In the genomic region with DNA sequence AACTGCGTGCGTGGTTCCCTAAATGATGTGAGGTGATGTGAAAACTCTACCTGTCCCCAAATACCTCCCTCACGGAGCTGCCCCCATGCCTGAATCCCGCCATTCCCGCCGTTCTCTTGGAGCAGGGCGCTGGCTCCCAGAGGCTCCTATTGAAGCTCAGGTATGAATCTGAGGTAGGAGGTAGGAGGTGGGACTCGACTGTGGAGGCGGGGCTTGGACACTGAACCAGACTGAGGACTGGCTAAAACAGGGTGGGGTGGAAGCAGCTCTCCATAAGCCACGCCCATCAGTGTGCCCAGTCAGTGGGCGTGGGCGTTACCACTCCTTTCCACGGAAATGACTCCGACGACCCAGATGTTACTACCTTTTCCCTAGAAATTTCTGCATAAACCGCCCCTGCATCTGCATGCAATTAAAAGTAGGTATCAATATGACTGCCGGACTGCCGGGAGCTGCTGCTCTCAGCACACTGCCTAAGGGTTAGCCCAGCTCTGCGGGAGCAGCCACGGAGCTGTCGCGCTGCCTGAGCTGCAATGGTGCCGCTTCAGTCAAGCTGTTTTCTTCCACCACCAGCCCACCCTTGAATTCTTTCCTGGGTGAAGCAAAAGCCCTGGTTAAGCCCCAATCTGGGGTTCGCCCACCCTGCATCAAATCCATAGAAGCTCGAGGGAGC, we compare ENCODE assay signal across 13 cellular contexts. TPM values are rescaled to one million over a fixed set of nuclear protein-coding genes. Genes with fewer than 3 reads are reported as not detected.
DNase-seq lines count a peak whose midpoint lies in the region; ATAC-seq and TF ChIP-seq lines count a peak whose summit lies in the region.
"Had no signal": no experiment of that assay in that cellular context is flagged by ENCODE, and none has a peak within 500 bp of the region (broad histone marks: within the 10 kb centered on the region; RNA-seq: fewer than 3 reads in every experiment).

No MANE protein-coding gene starts in this region.

- no peaks in the 10 kb centered on the region for H3K9me3 Mint-ChIP-seq in activated CD4-positive, alpha-beta memory T cell treated with anti-CD3 and anti-CD28 coated beads for 36 hours
- no peaks in the 10 kb centered on the region for H3K9me3 Mint-ChIP-seq in activated CD4-positive, alpha-beta memory T cell treated with anti-CD3 and anti-CD28 coated beads, Interleukin-2, amount 10 ng/mL, durations not matched to agents 7 days and 5 days
- H3K9me3 Mint-ChIP-seq in activated CD4-positive, alpha-beta T cell treated with anti-CD3 and anti-CD28 coated beads for 36 hours (ENCODE audit: low read depth): no peaks in the 10 kb centered on the region

- ATAC-seq in left ventricle myocardium superior: peak; percentile 54
- ATAC-seq in activated CD4-positive, alpha-beta T cell treated with anti-CD3 and anti-CD28 coated beads for 36 hours: no peak

- WGBS in tibial nerve, 2 donors: 70 to 87% methylated on average over 24 to 25 of the region's 25 CpGs

- TF ChIP-seq POLR2A in tibial nerve (IDR thresholded peaks at IDR 0.05) (no peak), uterus (IDR thresholded peaks at IDR 0.05) (no peak)

- CTCF ChIA-PET in activated CD4-positive, alpha-beta memory T cell treated with anti-CD3 and anti-CD28 coated beads for 36 hours (lab: Charles Lee): interaction anchor here (0.6 kb wide), 1 partner anchor 141 kb away, joined by 3 read pairs; no protein-coding TSS in a partner anchor
- CTCF ChIA-PET in activated CD4-positive, alpha-beta memory T cell treated with anti-CD3 and anti-CD28 coated beads, Interleukin-2, amount 10 ng/mL, durations not matched to agents 7 days and 5 days (lab: Charles Lee): no interaction called here
- CTCF ChIA-PET in activated CD4-positive, alpha-beta T cell treated with anti-CD3 and anti-CD28 coated beads for 36 hours (lab: Charles Lee): no interaction called here

- no peaks in the 10 kb centered on the region for H3K4me1 ChIP-seq in tibial nerve
- H3K4me1 ChIP-seq in uterus: no peaks in the 10 kb centered on the region
- H3K4me1 ChIP-seq: thyroid gland had no signal

- TF ChIP-seq CTCF in tibial nerve (IDR thresholded peaks at IDR 0.05): no peak
- no peak for TF ChIP-seq CTCF in uterus (IDR thresholded peaks at IDR 0.05)

- no peak overlapping the region for H3K27ac Mint-ChIP-seq in activated CD4-positive, alpha-beta memory T cell treated with anti-CD3 and anti-CD28 coated beads for 36 hours
- no peak overlapping the region for H3K27ac Mint-ChIP-seq in activated CD4-positive, alpha-beta memory T cell treated with anti-CD3 and anti-CD28 coated beads, Interleukin-2, amount 10 ng/mL, durations not matched to agents 7 days and 5 days
- no peak overlapping the region for H3K27ac Mint-ChIP-seq in activated CD4-positive, alpha-beta T cell treated with anti-CD3 and anti-CD28 coated beads for 36 hours

- no peaks in the 10 kb centered on the region for H3K36me3 ChIP-seq in tibial nerve
- no peaks in the 10 kb centered on the region for H3K36me3 ChIP-seq in uterus
- H3K36me3 ChIP-seq: thyroid gland had no signal

- H3K36me3 Mint-ChIP-seq in activated CD4-positive, alpha-beta memory T cell treated with anti-CD3 and anti-CD28 coated beads for 36 hours: no peaks in the 10 kb centered on the region
- H3K36me3 Mint-ChIP-seq in activated CD4-positive, alpha-beta memory T cell treated with anti-CD3 and anti-CD28 coated beads, Interleukin-2, amount 10 ng/mL, durations not matched to agents 7 days and 5 days (ENCODE audit: low read depth): no peaks in the 10 kb centered on the region
- no peaks in the 10 kb centered on the region for H3K36me3 Mint-ChIP-seq in activated CD4-positive, alpha-beta T cell treated with anti-CD3 and anti-CD28 coated beads for 36 hours (ENCODE audit: low read depth)

- DNase-seq in activated CD4-positive, alpha-beta memory T cell treated with anti-CD3 and anti-CD28 coated beads for 36 hours: peak; percentile 13
- DNase-seq in activated CD4-positive, alpha-beta memory T cell treated with anti-CD3 and anti-CD28 coated beads, Interleukin-2, amount 10 ng/mL, durations not matched to agents 7 days and 5 days: no peak
- peak; percentile 52 for DNase-seq in NCI-H774 (lab: John Stamatoyannopoulos, UW)
- DNase-seq in left ventricle myocardium superior: no peak
- peak; percentile 16 to 33 for DNase-seq in tibial nerve (ENCODE audit: low spot score in 2 of 2)
- DNase-seq in activated CD4-positive, alpha-beta T cell treated with anti-CD3 and anti-CD28 coated beads for 36 hours: no peak
- no peak for DNase-seq in uterus
- no peak for DNase-seq in NCI-H524 (lab: John Stamatoyannopoulos, UW)
- DNase-seq: activated CD4-positive, CD25-positive, alpha-beta regulatory T cell; AML-193; NCI-H446 treated with DMSO at 0.1 percent for 48 hours; SIG-M5; thyroid gland had no signal

- TF ChIP-seq EP300 in tibial nerve (IDR thresholded peaks at IDR 0.05): no peak

- H3K4me3 Mint-ChIP-seq in activated CD4-positive, alpha-beta memory T cell treated with anti-CD3 and anti-CD28 coated beads for 36 hours: no peak overlapping the region
- H3K4me3 Mint-ChIP-seq in activated CD4-positive, alpha-beta memory T cell treated with anti-CD3 and anti-CD28 coated beads, Interleukin-2, amount 10 ng/mL, durations not matched to agents 7 days and 5 days: no peak overlapping the region
- H3K4me3 Mint-ChIP-seq in activated CD4-positive, alpha-beta T cell treated with anti-CD3 and anti-CD28 coated beads for 36 hours: no peak overlapping the region

- intact Hi-C loops in activated CD4-positive, alpha-beta memory T cell treated with anti-CD3 and anti-CD28 coated beads for 36 hours (cut with micrococcal nuclease): no loop called here
- intact Hi-C loops in left ventricle myocardium superior (cut with micrococcal nuclease): no loop called here
- intact Hi-C loops in activated CD4-positive, alpha-beta T cell treated with anti-CD3 and anti-CD28 coated beads for 36 hours (cut with DNase I, micrococcal nuclease): no loop called here
- intact Hi-C loops in uterus (cut with DNase I; ENCODE audit: low total_unique reads): no loop called here

- H3K27me3 Mint-ChIP-seq in activated CD4-positive, alpha-beta memory T cell treated with anti-CD3 and anti-CD28 coated beads for 36 hours: peaks cover 4% of the 10 kb centered on the region
- H3K27me3 Mint-ChIP-seq in activated CD4-positive, alpha-beta memory T cell treated with anti-CD3 and anti-CD28 coated beads, Interleukin-2, amount 10 ng/mL, durations not matched to agents 7 days and 5 days: peaks cover 6% of the 10 kb centered on the region
- peaks cover 6% of the 10 kb centered on the region for H3K27me3 Mint-ChIP-seq in activated CD4-positive, alpha-beta T cell treated with anti-CD3 and anti-CD28 coated beads for 36 hours

- H3K27ac ChIP-seq in tibial nerve (no peak overlapping the region), uterus (no peak overlapping the region)
- H3K27ac ChIP-seq: thyroid gland had no signal

- no peaks in the 10 kb centered on the region for H3K27me3 ChIP-seq in tibial nerve
- no peaks in the 10 kb centered on the region for H3K27me3 ChIP-seq in uterus
- H3K27me3 ChIP-seq: thyroid gland had no signal

- H3K4me3 ChIP-seq in tibial nerve: peak overlapping the region in 2 of 4 donors; percentile 3 to 39
- no peak overlapping the region for H3K4me3 ChIP-seq in uterus
- H3K4me3 ChIP-seq: thyroid gland had no signal

- POLR2A ChIA-PET in activated CD4-positive, alpha-beta memory T cell treated with anti-CD3 and anti-CD28 coated beads for 36 hours (lab: Charles Lee): no interaction called here
- POLR2A ChIA-PET in activated CD4-positive, alpha-beta memory T cell treated with anti-CD3 and anti-CD28 coated beads, Interleukin-2, amount 10 ng/mL, durations not matched to agents 7 days and 5 days (lab: Charles Lee): no interaction called here
- POLR2A ChIA-PET in activated CD4-positive, alpha-beta T cell treated with anti-CD3 and anti-CD28 coated beads for 36 hours (lab: Charles Lee): no interaction called here

- H3K9me3 ChIP-seq in tibial nerve: no peaks in the 10 kb centered on the region
- H3K9me3 ChIP-seq in uterus: no peaks in the 10 kb centered on the region
- H3K9me3 ChIP-seq: thyroid gland had no signal

- no peaks in the 10 kb centered on the region for H3K4me1 Mint-ChIP-seq in activated CD4-positive, alpha-beta memory T cell treated with anti-CD3 and anti-CD28 coated beads for 36 hours (ENCODE audit: low read depth)
- H3K4me1 Mint-ChIP-seq in activated CD4-positive, alpha-beta memory T cell treated with anti-CD3 and anti-CD28 coated beads, Interleukin-2, amount 10 ng/mL, durations not matched to agents 7 days and 5 days: no peaks in the 10 kb centered on the region
- H3K4me1 Mint-ChIP-seq in activated CD4-positive, alpha-beta T cell treated with anti-CD3 and anti-CD28 coated beads for 36 hours: no peaks in the 10 kb centered on the region

RNA-seq across cellular contexts. Expression of gene FOXL1, which starts 41.0 kb away (rescaled TPM):
- total RNA-seq in activated CD4-positive, alpha-beta memory T cell treated with anti-CD3 and anti-CD28 coated beads for 36 hours: not detected
- not detected for total RNA-seq in activated CD4-positive, alpha-beta memory T cell treated with anti-CD3 and anti-CD28 coated beads, Interleukin-2, amount 10 ng/mL, durations not matched to agents 7 days and 5 days
- total RNA-seq in left ventricle myocardium superior: 0.32 TPM
- total RNA-seq in tibial nerve: 10 to 100 TPM in 1 of 4 donors, 1 to 10 TPM in 3; 6.9 to 10.5 (median 8.1) TPM
- total RNA-seq in activated CD4-positive, alpha-beta T cell treated with anti-CD3 and anti-CD28 coated beads for 36 hours: not detected
- total RNA-seq in uterus: 1 to 10 TPM in 1 of 4 donors, under 1 TPM in 2, not detected in 1; under 0.01 to 3.2 (median 0.76) TPM

RNA-seq across cellular contexts. Expression of gene FOXC2, which starts 52.8 kb away (rescaled TPM):
- not detected for total RNA-seq in activated CD4-positive, alpha-beta memory T cell treated with anti-CD3 and anti-CD28 coated beads for 36 hours
- not detected for total RNA-seq in activated CD4-positive, alpha-beta memory T cell treated with anti-CD3 and anti-CD28 coated beads, Interleukin-2, amount 10 ng/mL, durations not matched to agents 7 days and 5 days
- total RNA-seq in left ventricle myocardium superior (1.9 TPM), tibial nerve (10 to 100 TPM in 3 of 4 donors, 1 to 10 TPM in 1; 9.3 to 18.2 (median 14.1) TPM), uterus (1 to 10 TPM in 1 of 4 donors, under 1 TPM in 1, not detected in 2; 0.21 to 2.6 TPM)
- not detected for total RNA-seq in activated CD4-positive, alpha-beta T cell treated with anti-CD3 and anti-CD28 coated beads for 36 hours

Comparison
In these comparisons a context has a peak if more than half of its experiments do, and no peak if none do; other contexts are left out.
1. DNase-seq: peak in activated CD4-positive, alpha-beta memory T cell treated with anti-CD3 and anti-CD28 coated beads for 36 hours (single experiment), NCI-H774 (single experiment) and tibial nerve (2 of 2); none in activated CD4-positive, alpha-beta memory T cell treated with anti-CD3 and anti-CD28 coated beads, Interleukin-2, amount 10 ng/mL, durations not matched to agents 7 days and 5 days (single experiment), left ventricle myocardium superior (single experiment), activated CD4-positive, alpha-beta T cell treated with anti-CD3 and anti-CD28 coated beads for 36 hours (single experiment), uterus (0 of 2) and NCI-H524 (0 of 2).